ENCODE assay signal across 10 cellular contexts in genomic region chr15:23629234-23629805, GRCh38. TPM values are rescaled to one million over a fixed set of nuclear protein-coding genes. Genes with fewer than 3 reads are reported as not detected.
DNase-seq lines count a peak whose midpoint lies in the region; ATAC-seq and TF ChIP-seq lines count a peak whose summit lies in the region.
"Had no signal": no experiment of that assay in that cellular context is flagged by ENCODE, and none has a peak within 500 bp of the region (broad histone marks: within the 10 kb centered on the region; RNA-seq: fewer than 3 reads in every experiment).

No MANE protein-coding gene starts in this region.

- peak; percentile 53 for TF ChIP-seq CTCF in AG10803 (conservative IDR thresholded peaks at IDR 0.05; ENCODE audit: low read length)

- POLR2A ChIA-PET in activated CD4-positive, alpha-beta T cell treated with anti-CD3 and anti-CD28 coated beads for 36 hours (lab: Charles Lee) = interaction anchor here (0.7 kb wide), 1 partner anchor 167 kb away, joined by 3 read pairs; no protein-coding TSS in a partner anchor

- intact Hi-C loops in sciatic nerve (cut with DNase I) = no loop called here
- intact Hi-C loops in activated CD4-positive, alpha-beta T cell treated with anti-CD3 and anti-CD28 coated beads for 36 hours (cut with DNase I, micrococcal nuclease) = no loop called here

- H3K4me3 ChIP-seq in AG10803 (ENCODE audit: low read length) = no peak overlapping the region
- H3K4me3 ChIP-seq: spleen had no signal

- DNase-seq in AG10803 (ENCODE audit: low read depth) (peak; percentile 11), HT-29 (ENCODE audit: low spot score) (peak; percentile 15), SK-MEL-5 (ENCODE audit: low read depth, low spot score) (peak; percentile 58), iris pigment epithelial cell (ENCODE audit: low read depth) (peak; percentile 24), NK-92 (lab: John Stamatoyannopoulos, UW; ENCODE audit: unreplicated experiment) (no peak), sciatic nerve (ENCODE audit: low spot score) (no peak), NCI-H1417 treated with DMSO at 0.1 percent for 48 hours (lab: John Stamatoyannopoulos, UW) (no peak)
- no peak for DNase-seq in activated CD4-positive, alpha-beta T cell treated with anti-CD3 and anti-CD28 coated beads for 36 hours
- DNase-seq: central memory CD4-positive, alpha-beta T cell; spleen had no signal

- no peak overlapping the region for H3K4me3 Mint-ChIP-seq in activated CD4-positive, alpha-beta T cell treated with anti-CD3 and anti-CD28 coated beads for 36 hours

- no peaks in the 10 kb centered on the region for H3K4me1 Mint-ChIP-seq in activated CD4-positive, alpha-beta T cell treated with anti-CD3 and anti-CD28 coated beads for 36 hours

- H3K27me3 Mint-ChIP-seq in activated CD4-positive, alpha-beta T cell treated with anti-CD3 and anti-CD28 coated beads for 36 hours = peaks cover 21% of the 10 kb centered on the region

- in situ Hi-C loops in SK-MEL-5 (cut with HindIII; ENCODE audit: low pct_unique_long_range_greater_than_20kb, low sequenced_read_pairs) = no loop called here

- ATAC-seq in sciatic nerve = no peak
- ATAC-seq in activated CD4-positive, alpha-beta T cell treated with anti-CD3 and anti-CD28 coated beads for 36 hours = no peak

- no peak overlapping the region for H3K27ac Mint-ChIP-seq in activated CD4-positive, alpha-beta T cell treated with anti-CD3 and anti-CD28 coated beads for 36 hours

- CTCF ChIA-PET in activated CD4-positive, alpha-beta T cell treated with anti-CD3 and anti-CD28 coated beads for 36 hours (lab: Charles Lee) = interaction anchor here (2.4 kb wide), 1 partner anchor 13 kb away, joined by 8 read pairs; no protein-coding TSS in a partner anchor

- H3K9me3 Mint-ChIP-seq in activated CD4-positive, alpha-beta T cell treated with anti-CD3 and anti-CD28 coated beads for 36 hours (ENCODE audit: low read depth) = no peaks in the 10 kb centered on the region

- H3K36me3 Mint-ChIP-seq in activated CD4-positive, alpha-beta T cell treated with anti-CD3 and anti-CD28 coated beads for 36 hours (ENCODE audit: low read depth) = no peaks in the 10 kb centered on the region

RNA-seq across cellular contexts. Expression of gene MAGEL2, which starts 18.3 kb away (rescaled TPM):
- total RNA-seq in HT-29 (2014; rRNA removed; shearing (Covaris generic)) = not detected in 2 replicates
- 0.88 and 0.95 TPM in 2 replicates for total RNA-seq in SK-MEL-5 (2014; rRNA removed; shearing (Covaris generic))
- 5.2 and 6.4 TPM in 2 replicates for polyA plus RNA-seq in SK-MEL-5 (2015; cell fraction: cytosol; rRNA removed)
- polyA plus RNA-seq in SK-MEL-5 (2015; cell fraction: nucleus; rRNA removed) = 1.9 and 4.1 TPM in 2 replicates
- 0.45 TPM for total RNA-seq in sciatic nerve
- not detected for total RNA-seq in activated CD4-positive, alpha-beta T cell treated with anti-CD3 and anti-CD28 coated beads for 36 hours

RNA-seq across cellular contexts. Expression of gene NDN, which starts 57.8 kb away (rescaled TPM):
- not detected in 2 replicates for total RNA-seq in HT-29 (2014; rRNA removed; shearing (Covaris generic))
- total RNA-seq in SK-MEL-5 (2014; rRNA removed; shearing (Covaris generic)) = 29.9 and 39.3 TPM in 2 replicates
- 45.0 and 45.4 TPM in 2 replicates for polyA plus RNA-seq in SK-MEL-5 (2015; cell fraction: cytosol; rRNA removed)
- polyA plus RNA-seq in SK-MEL-5 (2015; cell fraction: nucleus; rRNA removed) = 5.0 and 7.5 TPM in 2 replicates
- 44.6 TPM for total RNA-seq in sciatic nerve
- 1 to 10 TPM; 1.2 to 1.9 TPM for total RNA-seq in activated CD4-positive, alpha-beta T cell treated with anti-CD3 and anti-CD28 coated beads for 36 hours

Comparison
In these comparisons a context has a peak if more than half of its experiments do, and no peak if none do; other contexts are left out.
1. DNase-seq: peak in AG10803 (single experiment), HT-29 (single experiment), SK-MEL-5 (single experiment) and iris pigment epithelial cell (single experiment); none in NK-92 (single experiment), sciatic nerve (single experiment), activated CD4-positive, alpha-beta T cell treated with anti-CD3 and anti-CD28 coated beads for 36 hours (single experiment) and NCI-H1417 treated with DMSO at 0.1 percent for 48 hours (single experiment).
2. RNA of gene NDN, which starts 57.8 kb away (total RNA-seq): 44.6 TPM in sciatic nerve (single experiment) and 29.9 to 39.3 TPM in SK-MEL-5; 1.2 to 1.9 TPM in activated CD4-positive, alpha-beta T cell treated with anti-CD3 and anti-CD28 coated beads for 36 hours and not detected in HT-29; every median in the first group is over 10 times any median in the second.